ENCODE assay signal across 1 cellular context in the genomic region with DNA sequence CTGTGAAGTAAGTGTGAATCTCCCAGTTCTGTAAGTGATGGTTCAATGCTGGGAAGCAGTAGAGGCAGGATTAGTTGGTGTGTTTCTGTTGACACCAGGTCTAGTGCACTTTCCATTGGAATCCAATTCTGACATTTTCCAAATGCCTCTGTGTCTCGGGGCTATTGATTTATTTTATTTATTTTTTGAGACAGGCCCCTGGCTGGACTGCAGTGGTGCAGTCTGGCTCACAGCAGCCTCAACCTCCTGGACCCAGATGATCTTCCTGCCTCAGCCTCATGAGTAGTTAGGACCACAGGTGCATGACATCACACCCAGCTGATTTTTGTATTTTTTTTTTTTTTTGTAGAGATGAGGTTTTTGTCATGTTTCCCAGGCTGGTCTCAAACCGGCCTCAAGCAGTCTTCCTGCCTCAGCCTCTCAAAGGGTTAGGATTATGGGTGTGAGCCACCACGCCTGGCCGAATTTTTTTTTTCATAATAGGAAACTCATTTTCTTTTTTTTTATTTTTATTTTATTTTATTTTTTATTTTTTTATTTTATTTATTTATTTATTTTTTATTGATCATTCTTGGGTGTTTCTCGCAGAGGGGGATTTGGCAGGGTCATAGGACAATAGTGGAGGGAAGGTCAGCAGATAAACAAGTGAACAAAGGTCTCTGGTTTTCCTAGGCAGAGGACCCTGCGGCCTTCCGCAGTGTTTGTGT.
TF ChIP-seq lines count a peak whose summit lies in the region.

No MANE protein-coding gene starts in this region.

TF ChIP-seq in HepG2, 621 proteins besides CTCF, POLR2A, EP300 and RAD21 (continued from another document):
- TF ChIP-seq, protein P1, sequence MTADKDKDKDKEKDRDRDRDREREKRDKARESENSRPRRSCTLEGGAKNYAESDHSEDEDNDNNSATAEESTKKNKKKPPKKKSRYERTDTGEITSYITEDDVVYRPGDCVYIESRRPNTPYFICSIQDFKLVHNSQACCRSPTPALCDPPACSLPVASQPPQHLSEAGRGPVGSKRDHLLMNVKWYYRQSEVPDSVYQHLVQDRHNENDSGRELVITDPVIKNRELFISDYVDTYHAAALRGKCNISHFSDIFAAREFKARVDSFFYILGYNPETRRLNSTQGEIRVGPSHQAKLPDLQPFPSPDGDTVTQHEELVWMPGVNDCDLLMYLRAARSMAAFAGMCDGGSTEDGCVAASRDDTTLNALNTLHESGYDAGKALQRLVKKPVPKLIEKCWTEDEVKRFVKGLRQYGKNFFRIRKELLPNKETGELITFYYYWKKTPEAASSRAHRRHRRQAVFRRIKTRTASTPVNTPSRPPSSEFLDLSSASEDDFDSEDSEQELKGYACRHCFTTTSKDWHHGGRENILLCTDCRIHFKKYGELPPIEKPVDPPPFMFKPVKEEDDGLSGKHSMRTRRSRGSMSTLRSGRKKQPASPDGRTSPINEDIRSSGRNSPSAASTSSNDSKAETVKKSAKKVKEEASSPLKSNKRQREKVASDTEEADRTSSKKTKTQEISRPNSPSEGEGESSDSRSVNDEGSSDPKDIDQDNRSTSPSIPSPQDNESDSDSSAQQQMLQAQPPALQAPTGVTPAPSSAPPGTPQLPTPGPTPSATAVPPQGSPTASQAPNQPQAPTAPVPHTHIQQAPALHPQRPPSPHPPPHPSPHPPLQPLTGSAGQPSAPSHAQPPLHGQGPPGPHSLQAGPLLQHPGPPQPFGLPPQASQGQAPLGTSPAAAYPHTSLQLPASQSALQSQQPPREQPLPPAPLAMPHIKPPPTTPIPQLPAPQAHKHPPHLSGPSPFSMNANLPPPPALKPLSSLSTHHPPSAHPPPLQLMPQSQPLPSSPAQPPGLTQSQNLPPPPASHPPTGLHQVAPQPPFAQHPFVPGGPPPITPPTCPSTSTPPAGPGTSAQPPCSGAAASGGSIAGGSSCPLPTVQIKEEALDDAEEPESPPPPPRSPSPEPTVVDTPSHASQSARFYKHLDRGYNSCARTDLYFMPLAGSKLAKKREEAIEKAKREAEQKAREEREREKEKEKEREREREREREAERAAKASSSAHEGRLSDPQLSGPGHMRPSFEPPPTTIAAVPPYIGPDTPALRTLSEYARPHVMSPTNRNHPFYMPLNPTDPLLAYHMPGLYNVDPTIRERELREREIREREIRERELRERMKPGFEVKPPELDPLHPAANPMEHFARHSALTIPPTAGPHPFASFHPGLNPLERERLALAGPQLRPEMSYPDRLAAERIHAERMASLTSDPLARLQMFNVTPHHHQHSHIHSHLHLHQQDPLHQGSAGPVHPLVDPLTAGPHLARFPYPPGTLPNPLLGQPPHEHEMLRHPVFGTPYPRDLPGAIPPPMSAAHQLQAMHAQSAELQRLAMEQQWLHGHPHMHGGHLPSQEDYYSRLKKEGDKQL (CRISPR knock-in tag; IDR thresholded peaks at IDR 0.05; ENCODE audit: low read depth) = no peak
- TF ChIP-seq MEIS2 (CRISPR knock-in tag; IDR thresholded peaks at IDR 0.05) (no peak), ZBTB1 (CRISPR knock-in tag; IDR thresholded peaks at IDR 0.05; ENCODE audit: borderline replicate concordance) (no peak), PHF21A (CRISPR knock-in tag; IDR thresholded peaks at IDR 0.05) (0 out of 2 replicates have a peak, but pooled peaks have one; percentile 38), LCORL (IDR thresholded peaks at IDR 0.05) (0 out of 2 replicates have a peak, but pooled peaks have one; percentile 11), LCORL (CRISPR knock-in tag; IDR thresholded peaks at IDR 0.05) (peak; percentile 75; the same call in 1 of the 2 replicates), FOXP1 (IDR thresholded peaks at IDR 0.05) (no peak), FOXP1 (CRISPR knock-in tag; IDR thresholded peaks at IDR 0.05) (0 out of 2 replicates have a peak, but pooled peaks have one; percentile 14), AHR (CRISPR knock-in tag; IDR thresholded peaks at IDR 0.05) (no peak), ATF7 (IDR thresholded peaks at IDR 0.05) (peak; percentile 74; the same call in 1 of the 2 replicates), ATF7 (CRISPR knock-in tag; IDR thresholded peaks at IDR 0.05) (no peak), ZMYM4 (CRISPR knock-in tag; IDR thresholded peaks at IDR 0.05) (0 out of 2 replicates have a peak, but pooled peaks have one; percentile 18), TBX2 (CRISPR knock-in tag; IDR thresholded peaks at IDR 0.05; ENCODE audit: borderline replicate concordance) (peak; percentile 39; the same call in 1 of the 2 replicates), SSRP1 (CRISPR knock-in tag; IDR thresholded peaks at IDR 0.05) (no peak), ZNF121 (CRISPR knock-in tag; IDR thresholded peaks at IDR 0.05) (no peak), HOXD1 (CRISPR knock-in tag; IDR thresholded peaks at IDR 0.05) (no peak), FOXJ3 (CRISPR knock-in tag; IDR thresholded peaks at IDR 0.05; ENCODE audit: borderline replicate concordance) (0 out of 2 replicates have a peak, but pooled peaks have one; percentile 20), ZFX (CRISPR knock-in tag; IDR thresholded peaks at IDR 0.05; ENCODE audit: low read depth) (peak; percentile 21; the same call in 1 of the 2 replicates), TEAD3 (CRISPR knock-in tag; optimal IDR thresholded peaks at IDR 0.05; ENCODE audit: borderline replicate concordance) (peak; percentile 89), ZNF841 (CRISPR knock-in tag; IDR thresholded peaks at IDR 0.05; ENCODE audit: borderline replicate concordance) (no peak), POLR2G (IDR thresholded peaks at IDR 0.05; ENCODE audit: low read depth, low read length) (no peak), CREB1 (IDR thresholded peaks at IDR 0.05) (peak; percentile 59; the same call in 1 of the 2 replicates), CREB1 (CRISPR knock-in tag; IDR thresholded peaks at IDR 0.05) (peak; percentile 42; the same call in 1 of the 2 replicates), ZNF263 (CRISPR knock-in tag; IDR thresholded peaks at IDR 0.05) (0 out of 2 replicates have a peak, but pooled peaks have one; percentile 18), SALL1 (CRISPR knock-in tag; IDR thresholded peaks at IDR 0.05) (peak; percentile 62), ZNF615 (CRISPR knock-in tag; IDR thresholded peaks at IDR 0.05; ENCODE audit: borderline replicate concordance) (no peak), ZNF225 (CRISPR knock-in tag; IDR thresholded peaks at IDR 0.05) (no peak), RARA (CRISPR knock-in tag; IDR thresholded peaks at IDR 0.05) (peak; percentile 14; the same call in 1 of the 2 replicates), SOX6 (IDR thresholded peaks at IDR 0.05) (no peak), SOX6 (CRISPR knock-in tag; IDR thresholded peaks at IDR 0.05) (peak; percentile 70), ZNF292 (CRISPR knock-in tag; IDR thresholded peaks at IDR 0.05; ENCODE audit: borderline replicate concordance, low read depth) (peak; percentile 20; the same call in 1 of the 2 replicates), TOPORS (CRISPR knock-in tag; IDR thresholded peaks at IDR 0.05) (no peak), PITX1 (CRISPR knock-in tag; IDR thresholded peaks at IDR 0.05) (0 out of 2 replicates have a peak, but pooled peaks have one; percentile 17), ZIK1 (CRISPR knock-in tag; IDR thresholded peaks at IDR 0.05; ENCODE audit: borderline replicate concordance, low read depth) (no peak), TGIF2 (CRISPR knock-in tag; IDR thresholded peaks at IDR 0.05) (no peak), ZNF367 (CRISPR knock-in tag; IDR thresholded peaks at IDR 0.05; ENCODE audit: borderline replicate concordance) (no peak), ONECUT2 (CRISPR knock-in tag; IDR thresholded peaks at IDR 0.05) (peak; percentile 81)
- TF ChIP-seq, protein P2, sequence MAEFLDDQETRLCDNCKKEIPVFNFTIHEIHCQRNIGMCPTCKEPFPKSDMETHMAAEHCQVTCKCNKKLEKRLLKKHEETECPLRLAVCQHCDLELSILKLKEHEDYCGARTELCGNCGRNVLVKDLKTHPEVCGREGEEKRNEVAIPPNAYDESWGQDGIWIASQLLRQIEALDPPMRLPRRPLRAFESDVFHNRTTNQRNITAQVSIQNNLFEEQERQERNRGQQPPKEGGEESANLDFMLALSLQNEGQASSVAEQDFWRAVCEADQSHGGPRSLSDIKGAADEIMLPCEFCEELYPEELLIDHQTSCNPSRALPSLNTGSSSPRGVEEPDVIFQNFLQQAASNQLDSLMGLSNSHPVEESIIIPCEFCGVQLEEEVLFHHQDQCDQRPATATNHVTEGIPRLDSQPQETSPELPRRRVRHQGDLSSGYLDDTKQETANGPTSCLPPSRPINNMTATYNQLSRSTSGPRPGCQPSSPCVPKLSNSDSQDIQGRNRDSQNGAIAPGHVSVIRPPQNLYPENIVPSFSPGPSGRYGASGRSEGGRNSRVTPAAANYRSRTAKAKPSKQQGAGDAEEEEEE (CRISPR knock-in tag; IDR thresholded peaks at IDR 0.05; ENCODE audit: borderline replicate concordance) = no peak
- TF ChIP-seq, protein P3, sequence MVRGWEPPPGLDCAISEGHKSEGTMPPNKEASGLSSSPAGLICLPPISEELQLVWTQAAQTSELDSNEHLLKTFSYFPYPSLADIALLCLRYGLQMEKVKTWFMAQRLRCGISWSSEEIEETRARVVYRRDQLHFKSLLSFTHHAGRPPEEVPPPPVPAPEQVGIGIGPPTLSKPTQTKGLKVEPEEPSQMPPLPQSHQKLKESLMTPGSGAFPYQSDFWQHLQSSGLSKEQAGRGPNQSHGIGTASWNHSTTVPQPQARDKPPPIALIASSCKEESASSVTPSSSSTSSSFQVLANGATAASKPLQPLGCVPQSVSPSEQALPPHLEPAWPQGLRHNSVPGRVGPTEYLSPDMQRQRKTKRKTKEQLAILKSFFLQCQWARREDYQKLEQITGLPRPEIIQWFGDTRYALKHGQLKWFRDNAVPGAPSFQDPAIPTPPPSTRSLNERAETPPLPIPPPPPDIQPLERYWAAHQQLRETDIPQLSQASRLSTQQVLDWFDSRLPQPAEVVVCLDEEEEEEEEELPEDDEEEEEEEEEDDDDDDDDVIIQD (CRISPR knock-in tag; IDR thresholded peaks at IDR 0.05; ENCODE audit: low read depth) = 0 out of 2 replicates have a peak, but pooled peaks have one; percentile 22
- TF ChIP-seq, protein P4, sequence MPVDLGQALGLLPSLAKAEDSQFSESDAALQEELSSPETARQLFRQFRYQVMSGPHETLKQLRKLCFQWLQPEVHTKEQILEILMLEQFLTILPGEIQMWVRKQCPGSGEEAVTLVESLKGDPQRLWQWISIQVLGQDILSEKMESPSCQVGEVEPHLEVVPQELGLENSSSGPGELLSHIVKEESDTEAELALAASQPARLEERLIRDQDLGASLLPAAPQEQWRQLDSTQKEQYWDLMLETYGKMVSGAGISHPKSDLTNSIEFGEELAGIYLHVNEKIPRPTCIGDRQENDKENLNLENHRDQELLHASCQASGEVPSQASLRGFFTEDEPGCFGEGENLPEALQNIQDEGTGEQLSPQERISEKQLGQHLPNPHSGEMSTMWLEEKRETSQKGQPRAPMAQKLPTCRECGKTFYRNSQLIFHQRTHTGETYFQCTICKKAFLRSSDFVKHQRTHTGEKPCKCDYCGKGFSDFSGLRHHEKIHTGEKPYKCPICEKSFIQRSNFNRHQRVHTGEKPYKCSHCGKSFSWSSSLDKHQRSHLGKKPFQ (CRISPR knock-in tag; IDR thresholded peaks at IDR 0.05; ENCODE audit: insufficient replicate concordance) = peak; percentile 82
- TF ChIP-seq, protein P5, sequence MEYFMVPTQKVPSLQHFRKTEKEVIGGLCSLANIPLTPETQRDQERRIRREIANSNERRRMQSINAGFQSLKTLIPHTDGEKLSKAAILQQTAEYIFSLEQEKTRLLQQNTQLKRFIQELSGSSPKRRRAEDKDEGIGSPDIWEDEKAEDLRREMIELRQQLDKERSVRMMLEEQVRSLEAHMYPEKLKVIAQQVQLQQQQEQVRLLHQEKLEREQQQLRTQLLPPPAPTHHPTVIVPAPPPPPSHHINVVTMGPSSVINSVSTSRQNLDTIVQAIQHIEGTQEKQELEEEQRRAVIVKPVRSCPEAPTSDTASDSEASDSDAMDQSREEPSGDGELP (IDR thresholded peaks at IDR 0.05; ENCODE audit: borderline replicate concordance, low read depth) = peak; percentile 78; the same call in 1 of the 2 replicates
- TF ChIP-seq, protein P6, sequence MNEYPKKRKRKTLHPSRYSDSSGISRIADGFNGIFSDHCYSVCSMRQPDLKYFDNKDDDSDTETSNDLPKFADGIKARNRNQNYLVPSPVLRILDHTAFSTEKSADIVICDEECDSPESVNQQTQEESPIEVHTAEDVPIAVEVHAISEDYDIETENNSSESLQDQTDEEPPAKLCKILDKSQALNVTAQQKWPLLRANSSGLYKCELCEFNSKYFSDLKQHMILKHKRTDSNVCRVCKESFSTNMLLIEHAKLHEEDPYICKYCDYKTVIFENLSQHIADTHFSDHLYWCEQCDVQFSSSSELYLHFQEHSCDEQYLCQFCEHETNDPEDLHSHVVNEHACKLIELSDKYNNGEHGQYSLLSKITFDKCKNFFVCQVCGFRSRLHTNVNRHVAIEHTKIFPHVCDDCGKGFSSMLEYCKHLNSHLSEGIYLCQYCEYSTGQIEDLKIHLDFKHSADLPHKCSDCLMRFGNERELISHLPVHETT (CRISPR knock-in tag; conservative IDR thresholded peaks at IDR 0.05) = no peak
- TF ChIP-seq, protein P7, sequence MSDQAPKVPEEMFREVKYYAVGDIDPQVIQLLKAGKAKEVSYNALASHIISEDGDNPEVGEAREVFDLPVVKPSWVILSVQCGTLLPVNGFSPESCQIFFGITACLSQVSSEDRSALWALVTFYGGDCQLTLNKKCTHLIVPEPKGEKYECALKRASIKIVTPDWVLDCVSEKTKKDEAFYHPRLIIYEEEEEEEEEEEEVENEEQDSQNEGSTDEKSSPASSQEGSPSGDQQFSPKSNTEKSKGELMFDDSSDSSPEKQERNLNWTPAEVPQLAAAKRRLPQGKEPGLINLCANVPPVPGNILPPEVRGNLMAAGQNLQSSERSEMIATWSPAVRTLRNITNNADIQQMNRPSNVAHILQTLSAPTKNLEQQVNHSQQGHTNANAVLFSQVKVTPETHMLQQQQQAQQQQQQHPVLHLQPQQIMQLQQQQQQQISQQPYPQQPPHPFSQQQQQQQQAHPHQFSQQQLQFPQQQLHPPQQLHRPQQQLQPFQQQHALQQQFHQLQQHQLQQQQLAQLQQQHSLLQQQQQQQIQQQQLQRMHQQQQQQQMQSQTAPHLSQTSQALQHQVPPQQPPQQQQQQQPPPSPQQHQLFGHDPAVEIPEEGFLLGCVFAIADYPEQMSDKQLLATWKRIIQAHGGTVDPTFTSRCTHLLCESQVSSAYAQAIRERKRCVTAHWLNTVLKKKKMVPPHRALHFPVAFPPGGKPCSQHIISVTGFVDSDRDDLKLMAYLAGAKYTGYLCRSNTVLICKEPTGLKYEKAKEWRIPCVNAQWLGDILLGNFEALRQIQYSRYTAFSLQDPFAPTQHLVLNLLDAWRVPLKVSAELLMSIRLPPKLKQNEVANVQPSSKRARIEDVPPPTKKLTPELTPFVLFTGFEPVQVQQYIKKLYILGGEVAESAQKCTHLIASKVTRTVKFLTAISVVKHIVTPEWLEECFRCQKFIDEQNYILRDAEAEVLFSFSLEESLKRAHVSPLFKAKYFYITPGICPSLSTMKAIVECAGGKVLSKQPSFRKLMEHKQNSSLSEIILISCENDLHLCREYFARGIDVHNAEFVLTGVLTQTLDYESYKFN (CRISPR knock-in tag; conservative IDR thresholded peaks at IDR 0.05) = peak; percentile 79
- TF ChIP-seq, protein P8, sequence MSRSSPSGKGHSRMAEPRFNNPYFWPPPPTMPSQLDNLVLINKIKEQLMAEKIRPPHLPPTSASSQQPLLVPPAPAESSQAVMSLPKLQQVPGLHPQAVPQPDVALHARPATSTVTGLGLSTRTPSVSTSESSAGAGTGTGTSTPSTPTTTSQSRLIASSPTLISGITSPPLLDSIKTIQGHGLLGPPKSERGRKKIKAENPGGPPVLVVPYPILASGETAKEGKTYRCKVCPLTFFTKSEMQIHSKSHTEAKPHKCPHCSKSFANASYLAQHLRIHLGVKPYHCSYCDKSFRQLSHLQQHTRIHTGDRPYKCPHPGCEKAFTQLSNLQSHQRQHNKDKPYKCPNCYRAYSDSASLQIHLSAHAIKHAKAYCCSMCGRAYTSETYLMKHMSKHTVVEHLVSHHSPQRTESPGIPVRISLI (CRISPR knock-in tag; IDR thresholded peaks at IDR 0.05; ENCODE audit: borderline replicate concordance) = peak; percentile 51; the same call in 1 of the 2 replicates
